Comparison of ENCODE assay signal across 2 cellular contexts in the genomic region with DNA sequence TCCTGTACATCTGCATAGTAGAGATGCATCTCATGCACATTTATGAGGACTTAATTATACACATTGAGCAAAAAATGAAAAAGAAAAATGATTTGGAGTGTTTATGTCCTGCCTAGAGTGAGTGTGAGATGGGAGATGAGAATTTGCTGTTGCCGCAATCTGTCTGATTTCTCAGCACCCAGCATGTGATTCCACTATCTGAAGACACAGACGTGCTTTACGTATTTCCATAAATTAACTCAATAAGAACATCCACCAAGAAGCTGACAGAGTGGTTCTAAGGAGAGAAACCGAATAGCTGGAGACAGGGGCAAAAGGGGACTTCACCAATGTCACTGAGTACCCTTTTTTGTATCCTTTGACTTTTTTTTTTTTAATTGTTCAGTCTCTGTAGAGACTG.
A peak's percentile ranks its signal among the peaks of the same experiment; 100 is the strongest.
TF ChIP-seq lines count a peak whose summit lies in the region.

No MANE protein-coding gene starts in this region.

TF ChIP-seq in K562, 482 proteins besides CTCF, POLR2A, EP300 and RAD21 (continues in another document):
- TF ChIP-seq, protein P1, sequence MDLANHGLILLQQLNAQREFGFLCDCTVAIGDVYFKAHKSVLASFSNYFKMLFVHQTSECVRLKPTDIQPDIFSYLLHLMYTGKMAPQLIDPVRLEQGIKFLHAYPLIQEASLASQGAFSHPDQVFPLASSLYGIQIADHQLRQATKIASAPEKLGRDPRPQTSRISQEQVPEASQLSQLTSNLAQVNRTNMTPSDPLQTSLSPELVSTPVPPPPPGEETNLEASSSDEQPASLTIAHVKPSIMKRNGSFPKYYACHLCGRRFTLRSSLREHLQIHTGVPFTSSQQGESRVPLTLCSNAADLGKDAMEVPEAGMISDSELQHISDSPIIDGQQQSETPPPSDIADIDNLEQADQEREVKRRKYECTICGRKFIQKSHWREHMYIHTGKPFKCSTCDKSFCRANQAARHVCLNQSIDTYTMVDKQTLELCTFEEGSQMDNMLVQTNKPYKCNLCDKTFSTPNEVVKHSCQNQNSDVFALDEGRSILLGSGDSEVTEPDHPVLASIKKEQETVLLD (IDR thresholded peaks at IDR 0.05), result no peak
- TF ChIP-seq TCF7L2 (IDR thresholded peaks at IDR 0.05; ENCODE audit: low read depth, low read length) (no peak), NR2C2 (CRISPR knock-in tag; IDR thresholded peaks at IDR 0.05) (no peak), NR2C2 (tag; IDR thresholded peaks at IDR 0.05) (no peak), ZNF586 (CRISPR knock-in tag; conservative IDR thresholded peaks at IDR 0.05) (no peak), TAF7 (tag; IDR thresholded peaks at IDR 0.05) (no peak), MTA2 (IDR thresholded peaks at IDR 0.05; ENCODE audit: low read depth) (no peak), KDM1A (IDR thresholded peaks at IDR 0.05) (peak; percentile 37 to 61; a peak in 2 of 4 replicates), BRD4 (IDR thresholded peaks at IDR 0.05) (no peak), CXXC5 (CRISPR knock-in tag; IDR thresholded peaks at IDR 0.05) (peak; percentile 23; the same call in 1 of the 2 replicates), ARHGAP35 (IDR thresholded peaks at IDR 0.05; ENCODE audit: partially characterized antibody) (no peak), MEIS2 (IDR thresholded peaks at IDR 0.05; ENCODE audit: partially characterized antibody) (peak; percentile 61), ESRRA (IDR thresholded peaks at IDR 0.05; ENCODE audit: borderline replicate concordance, low read depth) (no peak), RFX7 (CRISPR knock-in tag; IDR thresholded peaks at IDR 0.05) (no peak), PBX2 (CRISPR knock-in tag; IDR thresholded peaks at IDR 0.05; ENCODE audit: low read depth) (no peak), PBX2 (tag; conservative IDR thresholded peaks at IDR 0.05; ENCODE audit: low read depth) (0 out of 2 replicates have a peak, but pooled peaks have one; percentile 35), PHTF2 (CRISPR knock-in tag; IDR thresholded peaks at IDR 0.05) (no peak), TAL1 (IDR thresholded peaks at IDR 0.05) (0 out of 2 replicates have a peak, but pooled peaks have one; percentile 19), CBFA2T2 (conservative IDR thresholded peaks at IDR 0.05) (0 out of 2 replicates have a peak, but pooled peaks have one; percentile 18)
- TF ChIP-seq, protein P2, sequence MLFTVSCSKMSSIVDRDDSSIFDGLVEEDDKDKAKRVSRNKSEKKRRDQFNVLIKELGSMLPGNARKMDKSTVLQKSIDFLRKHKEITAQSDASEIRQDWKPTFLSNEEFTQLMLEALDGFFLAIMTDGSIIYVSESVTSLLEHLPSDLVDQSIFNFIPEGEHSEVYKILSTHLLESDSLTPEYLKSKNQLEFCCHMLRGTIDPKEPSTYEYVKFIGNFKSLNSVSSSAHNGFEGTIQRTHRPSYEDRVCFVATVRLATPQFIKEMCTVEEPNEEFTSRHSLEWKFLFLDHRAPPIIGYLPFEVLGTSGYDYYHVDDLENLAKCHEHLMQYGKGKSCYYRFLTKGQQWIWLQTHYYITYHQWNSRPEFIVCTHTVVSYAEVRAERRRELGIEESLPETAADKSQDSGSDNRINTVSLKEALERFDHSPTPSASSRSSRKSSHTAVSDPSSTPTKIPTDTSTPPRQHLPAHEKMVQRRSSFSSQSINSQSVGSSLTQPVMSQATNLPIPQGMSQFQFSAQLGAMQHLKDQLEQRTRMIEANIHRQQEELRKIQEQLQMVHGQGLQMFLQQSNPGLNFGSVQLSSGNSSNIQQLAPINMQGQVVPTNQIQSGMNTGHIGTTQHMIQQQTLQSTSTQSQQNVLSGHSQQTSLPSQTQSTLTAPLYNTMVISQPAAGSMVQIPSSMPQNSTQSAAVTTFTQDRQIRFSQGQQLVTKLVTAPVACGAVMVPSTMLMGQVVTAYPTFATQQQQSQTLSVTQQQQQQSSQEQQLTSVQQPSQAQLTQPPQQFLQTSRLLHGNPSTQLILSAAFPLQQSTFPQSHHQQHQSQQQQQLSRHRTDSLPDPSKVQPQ (CRISPR knock-in tag; IDR thresholded peaks at IDR 0.05; ENCODE audit: borderline replicate concordance), result no peak
- TF ChIP-seq, protein P3, sequence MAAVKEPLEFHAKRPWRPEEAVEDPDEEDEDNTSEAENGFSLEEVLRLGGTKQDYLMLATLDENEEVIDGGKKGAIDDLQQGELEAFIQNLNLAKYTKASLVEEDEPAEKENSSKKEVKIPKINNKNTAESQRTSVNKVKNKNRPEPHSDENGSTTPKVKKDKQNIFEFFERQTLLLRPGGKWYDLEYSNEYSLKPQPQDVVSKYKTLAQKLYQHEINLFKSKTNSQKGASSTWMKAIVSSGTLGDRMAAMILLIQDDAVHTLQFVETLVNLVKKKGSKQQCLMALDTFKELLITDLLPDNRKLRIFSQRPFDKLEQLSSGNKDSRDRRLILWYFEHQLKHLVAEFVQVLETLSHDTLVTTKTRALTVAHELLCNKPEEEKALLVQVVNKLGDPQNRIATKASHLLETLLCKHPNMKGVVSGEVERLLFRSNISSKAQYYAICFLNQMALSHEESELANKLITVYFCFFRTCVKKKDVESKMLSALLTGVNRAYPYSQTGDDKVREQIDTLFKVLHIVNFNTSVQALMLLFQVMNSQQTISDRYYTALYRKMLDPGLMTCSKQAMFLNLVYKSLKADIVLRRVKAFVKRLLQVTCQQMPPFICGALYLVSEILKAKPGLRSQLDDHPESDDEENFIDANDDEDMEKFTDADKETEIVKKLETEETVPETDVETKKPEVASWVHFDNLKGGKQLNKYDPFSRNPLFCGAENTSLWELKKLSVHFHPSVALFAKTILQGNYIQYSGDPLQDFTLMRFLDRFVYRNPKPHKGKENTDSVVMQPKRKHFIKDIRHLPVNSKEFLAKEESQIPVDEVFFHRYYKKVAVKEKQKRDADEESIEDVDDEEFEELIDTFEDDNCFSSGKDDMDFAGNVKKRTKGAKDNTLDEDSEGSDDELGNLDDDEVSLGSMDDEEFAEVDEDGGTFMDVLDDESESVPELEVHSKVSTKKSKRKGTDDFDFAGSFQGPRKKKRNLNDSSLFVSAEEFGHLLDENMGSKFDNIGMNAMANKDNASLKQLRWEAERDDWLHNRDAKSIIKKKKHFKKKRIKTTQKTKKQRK (IDR thresholded peaks at IDR 0.05; ENCODE audit: borderline replicate concordance, low read depth, low read length), result no peak

TF ChIP-seq in endothelial cell of umbilical vein, 7 proteins besides CTCF, POLR2A, EP300 and RAD21:
- TF ChIP-seq JUN (IDR thresholded peaks at IDR 0.05; ENCODE audit: borderline replicate concordance, insufficient read depth, insufficient read length, low read depth), result no peak
- no peak for TF ChIP-seq GATA2 (IDR thresholded peaks at IDR 0.05; ENCODE audit: insufficient read depth, insufficient read length, low read depth, low read length)
- TF ChIP-seq FOS (IDR thresholded peaks at IDR 0.05; ENCODE audit: borderline replicate concordance, insufficient read depth, low read length), result no peak
- no peak for TF ChIP-seq POLR2AphosphoS5 (IDR thresholded peaks at IDR 0.05; ENCODE audit: insufficient read depth, low read depth, low read length)
- TF ChIP-seq, protein P4, sequence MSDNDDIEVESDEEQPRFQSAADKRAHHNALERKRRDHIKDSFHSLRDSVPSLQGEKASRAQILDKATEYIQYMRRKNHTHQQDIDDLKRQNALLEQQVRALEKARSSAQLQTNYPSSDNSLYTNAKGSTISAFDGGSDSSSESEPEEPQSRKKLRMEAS (IDR thresholded peaks at IDR 0.05; ENCODE audit: insufficient read depth, insufficient read length), result no peak
- no peak for TF ChIP-seq EZH2 (IDR thresholded peaks at IDR 0.05; ENCODE audit: borderline replicate concordance, low read depth, low read length, severe bottlenecking)
- TF ChIP-seq MYC (IDR thresholded peaks at IDR 0.05; ENCODE audit: low read depth, low read length), result no peak
